In genomic region chr15:29736745-29737023, GRCh38 we compare ENCODE assay signal across 11 cellular contexts.
A peak's percentile ranks its signal among the peaks of the same experiment; 100 is the strongest.
DNase-seq lines count a peak whose midpoint lies in the region; ATAC-seq, FAIRE-seq and TF ChIP-seq lines count a peak whose summit lies in the region.
"Had no signal": no experiment of that assay in that cellular context is flagged by ENCODE, and none has a peak within 500 bp of the region (broad histone marks: within the 10 kb centered on the region; RNA-seq: fewer than 3 reads in every experiment).

No MANE protein-coding gene starts in this region.

- no peak overlapping the region for H2AFZ ChIP-seq in smooth muscle cell (ENCODE audit: low read depth)

- H3K9me3 ChIP-seq in adrenal gland (replicated peaks in 1 of 3): no peaks in the 10 kb centered on the region
- no peaks in the 10 kb centered on the region for H3K9me3 ChIP-seq in right cardiac atrium (ENCODE audit: control insufficient read depth, low read length)
- no peaks in the 10 kb centered on the region for H3K9me3 ChIP-seq in smooth muscle cell (replicated peaks; ENCODE audit: low read depth)
- H3K9me3 ChIP-seq: thoracic aorta had no signal

- whole genome bisulfite sequencing in adrenal gland, 4 donors: 62 to 81% (median 75%) methylated on average over 2 of the region's 2 CpGs
- 77% methylated on average over 2 of the region's 2 CpGs for WGBS in right cardiac atrium
- WGBS in smooth muscle cell (ENCODE audit: low lambda C conversion rate): 76% methylated on average over 2 of the region's 2 CpGs

- no peaks in the 10 kb centered on the region for H3K79me2 ChIP-seq in smooth muscle cell (ENCODE audit: low read depth)

- ATAC-seq in right cardiac atrium: peak; percentile 51 to 88

- H4K20me1 ChIP-seq in smooth muscle cell (ENCODE audit: low read depth): peaks cover 17% of the 10 kb centered on the region

- no peak for TF ChIP-seq CTCF in adrenal gland (IDR thresholded peaks at IDR 0.05)
- TF ChIP-seq CTCF in smooth muscle cell (IDR thresholded peaks at IDR 0.05; ENCODE audit: borderline replicate concordance, insufficient read depth, poor library complexity, severe bottlenecking): no peak

- H3K4me2 ChIP-seq in smooth muscle cell: peak overlapping the region; percentile 52

- no peak for FAIRE-seq in frontal cortex (lab: Jason Lieb, UNC)

- H3K27ac ChIP-seq in adrenal gland (peak overlapping the region in 1 of 5 donors; percentile 31), right cardiac atrium (ENCODE audit: low read length) (no peak overlapping the region), smooth muscle cell (ENCODE audit: low read depth) (peak overlapping the region; percentile 82)

- DNase-seq in HPDE6-E6E7 (ENCODE audit: extremely low spot score): peak; percentile 43
- peak in 5 of 7 donors; percentile 46 to 63 (median 58) for DNase-seq in adrenal gland
- DNase-seq in right cardiac atrium: no peak
- DNase-seq in smooth muscle cell (lab: John Stamatoyannopoulos, UW; ENCODE audit: unreplicated experiment): no peak
- no peak for DNase-seq in activated T-cell treated with anti-CD3 and anti-CD28 coated beads, Interleukin-2, amount 50 U/mL, for 1 hour
- no peak for DNase-seq in NAMALWA (ENCODE audit: low spot score)
- no peak for DNase-seq in frontal cortex (ENCODE audit: low spot score in 2 of 2)
- DNase-seq: naive B cell; NCI-H1105; stimulated activated CD4-positive, alpha-beta T cell treated with anti-CD3 and anti-CD28 coated beads, Interleukin-4, amount 100 ng/mL, for 4 hours had no signal

- H3K27me3 ChIP-seq in adrenal gland: no peaks in the 10 kb centered on the region
- H3K27me3 ChIP-seq in right cardiac atrium (ENCODE audit: control insufficient read depth, insufficient read depth): no peaks in the 10 kb centered on the region
- no peaks in the 10 kb centered on the region for H3K27me3 ChIP-seq in smooth muscle cell (ENCODE audit: low read depth)

- peaks cover 0 to 5% of the 10 kb centered on the region in 2 donors for H3K4me1 ChIP-seq in adrenal gland (replicated peaks in 1 of 2)
- no peaks in the 10 kb centered on the region for H3K4me1 ChIP-seq in right cardiac atrium (ENCODE audit: control insufficient read depth, insufficient read depth, low read length)
- peaks cover 6% of the 10 kb centered on the region for H3K4me1 ChIP-seq in smooth muscle cell (ENCODE audit: low read depth)

- no peak overlapping the region for H3K4me3 ChIP-seq in adrenal gland
- H3K4me3 ChIP-seq in right cardiac atrium (ENCODE audit: low read length): no peak overlapping the region
- no peak overlapping the region for H3K4me3 ChIP-seq in smooth muscle cell
- H3K4me3 ChIP-seq: thoracic aorta had no signal

- TF ChIP-seq POLR2A in adrenal gland (IDR thresholded peaks at IDR 0.05): no peak

- H3K36me3 ChIP-seq in adrenal gland (replicated peaks in 1 of 2): peaks cover 0 to 27% of the 10 kb centered on the region in 2 donors
- H3K36me3 ChIP-seq in smooth muscle cell (ENCODE audit: low read depth): peaks cover 21% of the 10 kb centered on the region

- intact Hi-C loops in adrenal gland (cut with DNase I) (no loop called here), right cardiac atrium (cut with DNase I) (no loop called here)

- H3F3A ChIP-seq in smooth muscle cell (ENCODE audit: low read depth): no peaks in the 10 kb centered on the region

- H3K9ac ChIP-seq in smooth muscle cell (ENCODE audit: low read depth): no peak overlapping the region

Comparison
In these comparisons a context has a peak if more than half of its experiments do, and no peak if none do; other contexts are left out.
1. DNase-seq: peak in HPDE6-E6E7 (single experiment) and adrenal gland (5 of 7); none in right cardiac atrium (0 of 3), smooth muscle cell (single experiment), activated T-cell treated with anti-CD3 and anti-CD28 coated beads, Interleukin-2, amount 50 U/mL, for 1 hour (single experiment), NAMALWA (single experiment) and frontal cortex (0 of 2).